Comparison of ENCODE assay signal across 20 cellular contexts in genomic region chr7:80935971-80936370, GRCh38. TPM values are rescaled to one million over a fixed set of nuclear protein-coding genes. Genes with fewer than 3 reads are reported as not detected.
"Had no signal": no experiment of that assay in that cellular context is flagged by ENCODE, and none has a peak within 500 bp of the region (broad histone marks: within the 10 kb centered on the region; RNA-seq: fewer than 3 reads in every experiment).

No MANE protein-coding gene starts in this region.

- H3K27me3 ChIP-seq: dorsolateral prefrontal cortex, neutrophil, right lobe of liver, upper lobe of left lung had no signal

- H3K79me2 ChIP-seq: parathyroid adenoma had no signal

- H2AFZ ChIP-seq: parathyroid adenoma had no signal

- H3K27ac ChIP-seq: dorsolateral prefrontal cortex, neutrophil, parathyroid adenoma, right lobe of liver, thoracic aorta, upper lobe of left lung had no signal

- H3K9me3 ChIP-seq: neutrophil, right lobe of liver, thoracic aorta, upper lobe of left lung had no signal

- H3K36me3 ChIP-seq: neutrophil, right lobe of liver, thoracic aorta, upper lobe of left lung had no signal

- H3K4me3 ChIP-seq: dorsolateral prefrontal cortex, right lobe of liver, smooth muscle cell, thoracic aorta, upper lobe of left lung had no signal

- DNase-seq: activated CD4-positive, alpha-beta T cell treated with anti-CD3 and anti-CD28 coated beads, Interleukin-2, amount 10 ng/mL, durations not matched to agents 24 days and 14 days; activated CD8-positive, alpha-beta T cell treated with anti-CD3 and anti-CD28 coated beads for 36 hours; activated naive CD4-positive, alpha-beta T cell; activated naive CD8-positive, alpha-beta T cell treated with anti-CD3 and anti-CD28 coated beads for 36 hours; activated T-cell treated with anti-CD3 and anti-CD28 coated beads, Interleukin-2, amount 50 U/mL, for 1 hour; amniotic stem cell; dorsolateral prefrontal cortex; foreskin fibroblast; hippocampal formation; left cardiac atrium; right lobe of liver; stimulated activated CD4-positive, alpha-beta T cell treated with anti-CD3 and anti-CD28 coated beads, Interleukin-4, amount 100 ng/mL, for 4 hours; stimulated activated naive B cell treated with anti-CD40 and anti-IgM and Interleukin-4, amounts not matched to agents 10 μg/mL and 1 μg/mL and 100 μg/mL, for 72 hours; upper lobe of left lung had no signal

- ATAC-seq: activated CD8-positive, alpha-beta T cell treated with anti-CD3 and anti-CD28 coated beads for 36 hours; activated T-helper 17 cell treated with anti-CD3 and anti-CD28 coated beads, Interleukin-2, amount 50 U/mL, for 72 hours; left cardiac atrium; natural killer cell treated with Interleukin-12 subunit alpha and Interleukin-12 subunit beta and Interleukin-15 and Interleukin-18, amount 100 ng/mL, for 72 hours; right lobe of liver; stimulated activated naive B cell treated with anti-CD40 and anti-IgM and Interleukin-4, amounts not matched to agents 10 μg/mL and 1 μg/mL and 100 μg/mL, for 72 hours had no signal

- H3K4me2 ChIP-seq: smooth muscle cell had no signal

- H3K4me1 ChIP-seq: parathyroid adenoma, right lobe of liver had no signal

RNA-seq across cellular contexts. Expression of gene SEMA3C, which starts 17.1 kb away (rescaled TPM):
- total RNA-seq: activated CD4-positive, alpha-beta T cell treated with anti-CD3 and anti-CD28 coated beads, Interleukin-2, amount 10 ng/mL, durations not matched to agents 24 days and 14 days; activated CD8-positive, alpha-beta T cell treated with anti-CD3 and anti-CD28 coated beads for 36 hours; activated naive CD8-positive, alpha-beta T cell treated with anti-CD3 and anti-CD28 coated beads for 36 hours; activated T-helper 17 cell treated with anti-CD3 and anti-CD28 coated beads, Interleukin-2, amount 50 U/mL, for 72 hours had no signal
